19 cellular contexts compared by ENCODE assay signal in the genomic region with DNA sequence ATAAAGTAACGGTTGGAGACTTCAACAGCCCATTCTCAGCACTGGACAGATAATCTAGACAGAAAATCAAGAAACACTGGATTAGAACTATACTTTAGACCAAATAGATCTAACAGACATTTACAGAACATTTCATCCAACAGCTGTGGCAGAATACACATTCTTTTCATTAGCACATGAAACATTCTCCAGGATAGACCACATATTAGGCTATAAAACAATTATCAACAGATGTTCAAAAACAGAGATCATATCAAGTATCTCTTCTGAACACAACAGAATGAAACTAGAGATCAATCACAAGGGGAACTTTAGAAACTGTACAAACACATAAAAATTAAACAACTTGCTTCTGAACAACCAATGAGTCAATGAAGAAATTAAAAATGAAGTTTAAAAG.
DNase-seq lines count a peak whose midpoint lies in the region; ATAC-seq and TF ChIP-seq lines count a peak whose summit lies in the region.
"Had no signal": no experiment of that assay in that cellular context is flagged by ENCODE, and none has a peak within 500 bp of the region (broad histone marks: within the 10 kb centered on the region; RNA-seq: fewer than 3 reads in every experiment).

No MANE protein-coding gene starts in this region.

- H3K27ac ChIP-seq in left lung = no peak overlapping the region
- H3K27ac ChIP-seq: RWPE1 had no signal

- H3K9me3 ChIP-seq in left lung = peaks cover 0 to 14% of the 10 kb centered on the region in 2 donors

- no peaks in the 10 kb centered on the region for H3K4me1 ChIP-seq in left lung

- peaks cover 0 to 45% of the 10 kb centered on the region in 2 donors for H3K36me3 ChIP-seq in left lung

- TF ChIP-seq CTCF in AG10803 (conservative IDR thresholded peaks at IDR 0.05; ENCODE audit: low read length) (no peak), left lung (IDR thresholded peaks at IDR 0.05) (no peak)

- H3K27me3 ChIP-seq in left lung = no peaks in the 10 kb centered on the region

- no peak for ATAC-seq in left lung
- ATAC-seq: HepG2, K562 had no signal

- intact Hi-C loops in left lung (cut with DNase I) = no loop called here

- H3K4me3 ChIP-seq in AG10803 (ENCODE audit: low read length) = no peak overlapping the region
- H3K4me3 ChIP-seq in left lung = no peak overlapping the region
- H3K4me3 ChIP-seq: K562 had no signal

- peak; percentile 29 for DNase-seq in AG10803 (ENCODE audit: low read depth)
- peak; percentile 60 for DNase-seq in LHCN-M2 (ENCODE audit: low read depth)
- peak; percentile 64 for DNase-seq in fibroblast of gingiva (ENCODE audit: low read depth)
- DNase-seq in myocyte (ENCODE audit: low read depth) = peak; percentile 25
- DNase-seq in left lung = no peak
- no peak for DNase-seq in NCI-H748 treated with DMSO at 0.1 percent for 48 hours (lab: John Stamatoyannopoulos, UW)
- DNase-seq in C1 segment of cervical spinal cord (lab: John Stamatoyannopoulos, UW) = no peak
- DNase-seq: DMS153, DND-41, Kasumi-1, MV-4-11, NCI-H1105 treated with DMSO at 0.1 percent for 48 hours, NCI-H2029, NCI-H2227 treated with DMSO at 0.1 percent for 48 hours, NCI-H526 treated with DMSO at 0.1 percent for 48 hours, SHP77 had no signal

Comparison
In these comparisons a context has a peak if more than half of its experiments do, and no peak if none do; other contexts are left out.
1. DNase-seq: peak in AG10803 (single experiment), LHCN-M2 (single experiment), fibroblast of gingiva (single experiment) and myocyte (single experiment); none in left lung (0 of 2), NCI-H748 treated with DMSO at 0.1 percent for 48 hours (single experiment) and C1 segment of cervical spinal cord (0 of 14).